In the genomic region with DNA sequence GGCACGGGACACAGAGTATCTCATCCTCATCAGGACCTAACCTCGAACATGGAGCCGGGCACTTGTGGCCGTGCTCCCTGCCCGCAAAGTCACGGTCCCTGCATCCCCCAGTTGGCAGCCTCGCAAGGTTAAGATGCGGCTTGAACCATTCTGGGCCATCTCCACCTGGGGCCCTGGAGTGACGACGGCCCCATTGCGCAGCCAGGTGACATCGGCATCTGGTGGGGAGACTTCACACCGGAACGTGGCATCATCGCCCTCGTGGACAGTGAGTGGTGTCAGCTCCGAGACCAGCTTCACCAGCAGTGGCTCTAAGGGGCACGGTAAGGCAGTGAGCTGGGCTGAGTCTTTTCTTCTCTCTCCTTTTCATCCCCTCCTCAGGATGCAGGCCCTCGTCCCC, we compare ENCODE assay signal across 35 cellular contexts. TPM values are rescaled to one million over a fixed set of nuclear protein-coding genes. Genes with fewer than 3 reads are reported as not detected.
"Had no signal": no experiment of that assay in that cellular context is flagged by ENCODE, and none has a peak within 500 bp of the region (broad histone marks: within the 10 kb centered on the region; RNA-seq: fewer than 3 reads in every experiment).

No MANE protein-coding gene starts in this region.

- H3K27ac ChIP-seq: adrenal gland, body of pancreas, breast epithelium, KMS-11, Peyer's patch, RWPE1, SJCRH30, SK-N-MC, WERI-Rb-1 had no signal

- H3K4me3 ChIP-seq: adrenal gland, body of pancreas, breast epithelium, Peyer's patch, SJCRH30, SK-N-MC had no signal

- ATAC-seq: activated CD8-positive, alpha-beta memory T cell treated with anti-CD3 and anti-CD28 coated beads, Interleukin-2, amount 10 ng/mL, durations not matched to agents 7 days and 5 days; body of pancreas had no signal

- FAIRE-seq: astrocyte had no signal

- H3K9ac ChIP-seq: KMS-11 had no signal

- H3K4me2 ChIP-seq: KMS-11 had no signal

- H3K9me3 ChIP-seq: adrenal gland, body of pancreas, breast epithelium, SJCRH30 had no signal

- H3K36me3 ChIP-seq: adrenal gland, breast epithelium, Peyer's patch, SJCRH30 had no signal

- H3K27me3 ChIP-seq: adrenal gland, body of pancreas, breast epithelium, Peyer's patch, SJCRH30 had no signal

- DNase-seq: activated CD4-positive, alpha-beta memory T cell treated with anti-CD3 and anti-CD28 coated beads, Interleukin-2, amount 10 ng/mL, durations not matched to agents 7 days and 5 days; activated CD4-positive, alpha-beta T cell treated with anti-CD3 and anti-CD28 coated beads for 1 hour; activated CD4-positive, alpha-beta T cell treated with anti-CD3 and anti-CD28 coated beads for 48 hours; activated CD4-positive, CD25-positive, alpha-beta regulatory T cell; activated CD8-positive, alpha-beta memory T cell treated with anti-CD3 and anti-CD28 coated beads for 24 hours; activated CD8-positive, alpha-beta memory T cell treated with anti-CD3 and anti-CD28 coated beads, Interleukin-2, amount 10 ng/mL, durations not matched to agents 7 days and 5 days; activated CD8-positive, alpha-beta memory T cell treated with anti-CD3 and anti-CD28 coated beads, Interleukin-2, amount 50 U/mL, for 48 hours; activated effector memory CD4-positive, alpha-beta T cell treated with Interleukin-2 at 50 U/mL for 16 hours; activated naive CD4-positive, alpha-beta T cell; activated naive CD4-positive, alpha-beta T cell treated with anti-CD3 and anti-CD28 coated beads, Interleukin-2, amount 50 U/mL, for 16 hours; activated naive CD8-positive, alpha-beta T cell treated with anti-CD3 and anti-CD28 coated beads for 36 hours; activated T-cell treated with anti-CD3 and anti-CD28 coated beads, Interleukin-2, amount 50 U/mL, for 48 hours; adrenal gland; MM.1S; MV-4-11; NCI-H1092; NCI-H1436 treated with DMSO at 0.1 percent for 48 hours; NCI-H1694 treated with DMSO at 0.1 percent for 48 hours; NCI-H2029; NCI-H345; NCI-H524 treated with DMSO at 0.1 percent for 48 hours; Peyer's patch; SHP77; SJCRH30; T1000; WERI-Rb-1 had no signal

RNA-seq across cellular contexts. Expression of a gene that starts 14.9 kb away (rescaled TPM):
- total RNA-seq: activated CD4-positive, alpha-beta memory T cell treated with anti-CD3 and anti-CD28 coated beads, Interleukin-2, amount 10 ng/mL, durations not matched to agents 7 days and 5 days; T-helper 2 cell treated with Interferon-gamma antibody and Interleukin-4, amounts not matched to agents 100 ng/mL and 5 ng/mL, for 36 hours had no signal

RNA-seq across cellular contexts. Expression of a gene that starts 15.7 kb away (rescaled TPM):
- total RNA-seq: activated CD4-positive, alpha-beta memory T cell treated with anti-CD3 and anti-CD28 coated beads, Interleukin-2, amount 10 ng/mL, durations not matched to agents 7 days and 5 days; activated CD8-positive, alpha-beta memory T cell treated with anti-CD3 and anti-CD28 coated beads, Interleukin-2, amount 10 ng/mL, durations not matched to agents 7 days and 5 days; activated naive CD8-positive, alpha-beta T cell treated with anti-CD3 and anti-CD28 coated beads for 36 hours; LHCN-M2; Peyer's patch; T-helper 1 cell treated with Interleukin-12 subunit alpha and Interleukin-12 subunit beta and Interleukin-4 antibody, amounts not matched to agents 30 ng/mL and 1 ng/mL, for 36 hours; T-helper 2 cell treated with Interferon-gamma antibody and Interleukin-4, amounts not matched to agents 100 ng/mL and 5 ng/mL, for 36 hours had no signal
